In the genomic region with DNA sequence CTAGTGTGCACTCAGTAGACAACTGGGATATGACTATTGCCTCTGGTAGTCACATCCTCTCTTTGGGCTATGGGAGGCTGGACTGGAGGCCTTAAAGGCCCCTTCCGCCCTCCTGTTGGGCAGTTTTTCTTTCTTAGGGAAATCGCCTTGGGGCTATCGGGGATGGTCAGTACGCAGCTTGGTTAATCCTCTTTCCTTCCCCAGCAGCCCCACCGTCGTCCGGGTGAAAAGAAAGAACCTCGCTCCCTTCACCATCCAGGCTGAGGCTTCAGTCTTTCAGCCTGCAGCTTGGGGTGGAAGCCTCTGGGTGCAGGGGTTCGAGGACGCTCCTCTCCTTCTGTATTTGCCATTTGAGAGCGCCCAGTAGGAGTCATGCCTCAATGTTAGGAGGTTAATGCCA, we compare ENCODE assay signal across 8 cellular contexts. TPM values are rescaled to one million over a fixed set of nuclear protein-coding genes. Genes with fewer than 3 reads are reported as not detected.
A peak's percentile ranks its signal among the peaks of the same experiment; 100 is the strongest.
DNase-seq lines count a peak whose midpoint lies in the region; ATAC-seq and TF ChIP-seq lines count a peak whose summit lies in the region.

No MANE protein-coding gene starts in this region.

- 77 to 82% methylated on average over 11 of the region's 11 CpGs for WGBS in aorta, 2 donors

- H3K27me3 Mint-ChIP-seq in CD14-positive monocyte (ENCODE audit: low read depth in 3 of 3) = peaks cover 2 to 8% (median 6%) of the 10 kb centered on the region in 3 donors

- H3K36me3 ChIP-seq in duodenal mucosa (ENCODE audit: control insufficient read depth in 1 of 2, insufficient read depth in 2 of 2, low read length in 2 of 2) (no peaks in the 10 kb centered on the region), neural cell (ENCODE audit: insufficient read depth, low read length) (no peaks in the 10 kb centered on the region), aorta (ENCODE audit: control insufficient read depth in 1 of 2, insufficient read depth in 2 of 2, low read length in 1 of 2) (no peaks in the 10 kb centered on the region)

- H3K4me3 ChIP-seq in NB4 (ENCODE audit: low read depth, low read length) = peak overlapping the region; percentile 71
- H3K4me3 ChIP-seq in duodenal mucosa (ENCODE audit: low read depth in 1 of 2, low read length in 2 of 2) = peak overlapping the region; percentile 76 to 95
- H3K4me3 ChIP-seq in neural cell (ENCODE audit: low read length) = peak overlapping the region; percentile 98
- H3K4me3 ChIP-seq in aorta (ENCODE audit: low read length in 2 of 2) = peak overlapping the region in 1 of 2 donors; percentile 76

- H3K27me3 ChIP-seq in duodenal mucosa (ENCODE audit: control insufficient read depth in 1 of 2, insufficient read depth in 2 of 2, low read length in 2 of 2) = no peaks in the 10 kb centered on the region
- no peaks in the 10 kb centered on the region for H3K27me3 ChIP-seq in neural cell (ENCODE audit: insufficient read depth, low read depth, low read length)
- no peaks in the 10 kb centered on the region for H3K27me3 ChIP-seq in aorta (ENCODE audit: control insufficient read depth in 1 of 2, insufficient read depth in 2 of 2, low read length in 1 of 2)

- H3K27ac Mint-ChIP-seq in CD14-positive monocyte = peak overlapping the region in 3 of 7 donors; percentile 28 to 83 (median 46)

- H3K9me2 ChIP-seq in neural cell (ENCODE audit: insufficient read depth, low read length) = no peaks in the 10 kb centered on the region

- H3K9me3 ChIP-seq in duodenal mucosa (ENCODE audit: control insufficient read depth in 1 of 2, low read length in 2 of 2) (no peaks in the 10 kb centered on the region), neural cell (ENCODE audit: low read length) (no peaks in the 10 kb centered on the region), aorta (ENCODE audit: control insufficient read depth, low read length) (no peaks in the 10 kb centered on the region)

- no peak overlapping the region for H2AFZ ChIP-seq in neural cell (ENCODE audit: low read depth, low read length)

- H3K4me1 Mint-ChIP-seq in CD14-positive monocyte = peaks cover 36% of the 10 kb centered on the region

- peaks cover 9% of the 10 kb centered on the region for H3K79me2 ChIP-seq in neural cell (replicated peaks; ENCODE audit: insufficient read depth, low read length)

- H3K4me2 ChIP-seq in neural cell (ENCODE audit: low read length) = no peak overlapping the region

- no peak for TF ChIP-seq CTCF in CD14-positive monocyte (IDR thresholded peaks at IDR 0.05)
- no peak for TF ChIP-seq CTCF in NB4 (IDR thresholded peaks at IDR 0.05; ENCODE audit: low read depth, low read length)
- no peak for TF ChIP-seq CTCF in neural cell (IDR thresholded peaks at IDR 0.05; ENCODE audit: poor library complexity, severe bottlenecking)

- intact Hi-C loops in CD14-positive monocyte (cut with micrococcal nuclease) = no loop called here
- intact Hi-C loops in aorta (cut with DNase I) = loop anchor here (5.0 kb wide), 5 partner anchors 43 to 173 kb away; no protein-coding TSS in a partner anchor

- H4K20me1 ChIP-seq in neural cell (ENCODE audit: insufficient read depth) = no peaks in the 10 kb centered on the region

- no peak for TF ChIP-seq POLR2A in NB4 (IDR thresholded peaks at IDR 0.05; ENCODE audit: extremely low read depth, insufficient read length)

- H3K4me3 Mint-ChIP-seq in CD14-positive monocyte = peak overlapping the region; percentile 97 to 98

- H3K4me1 ChIP-seq in duodenal mucosa (ENCODE audit: control insufficient read depth in 1 of 2, insufficient read depth in 2 of 2, low read length in 2 of 2) (peaks cover 6 to 20% of the 10 kb centered on the region in 2 donors), aorta (ENCODE audit: control insufficient read depth in 1 of 2, insufficient read depth in 2 of 2, low read length in 2 of 2) (no peaks in the 10 kb centered on the region)

- peaks cover 0 to 4% (median 0%) of the 10 kb centered on the region in 7 donors for H3K9me3 Mint-ChIP-seq in CD14-positive monocyte

- DNase-seq in CD14-positive monocyte (ENCODE audit: low spot score) (no peak), NB4 (ENCODE audit: low read depth) (no peak), aorta (no peak), HT-29 (ENCODE audit: low spot score) (no peak), cerebellar cortex (ENCODE audit: low spot score) (no peak)

- H3F3A ChIP-seq in neural cell (ENCODE audit: insufficient read depth, low read length, poor library complexity, severe bottlenecking) = no peaks in the 10 kb centered on the region

- H3K36me3 Mint-ChIP-seq in CD14-positive monocyte = peaks cover 6 to 9% of the 10 kb centered on the region in 2 donors

- TF ChIP-seq EP300 in neural cell (conservative IDR thresholded peaks at IDR 0.05; ENCODE audit: poor library complexity, severe bottlenecking) = no peak

- TF ChIP-seq RAD21 in neural cell (conservative IDR thresholded peaks at IDR 0.05) = no peak

- ATAC-seq in aorta (ENCODE audit: low FRiP score) = no peak
- no peak for ATAC-seq in GM21723 (IDR thresholded peaks at IDR 0.05; ENCODE audit: unreplicated experiment)

- H3K9ac ChIP-seq in duodenal mucosa (ENCODE audit: low read depth in 1 of 2, low read length in 2 of 2) (peak overlapping the region in 1 of 2 donors; percentile 61), neural cell (ENCODE audit: low read length) (peak overlapping the region; percentile 80)

- H3K27ac ChIP-seq in duodenal mucosa (ENCODE audit: low read depth, low read length) (peak overlapping the region; percentile 39), neural cell (ENCODE audit: low read length) (no peak overlapping the region), aorta (ENCODE audit: low read depth in 1 of 2, low read length in 2 of 2) (no peak overlapping the region)

TF ChIP-seq in neural cell, 6 proteins besides CTCF, POLR2A, EP300 and RAD21:
- TF ChIP-seq MXI1 (conservative IDR thresholded peaks at IDR 0.05; ENCODE audit: poor library complexity, severe bottlenecking) (no peak), SMC3 (conservative IDR thresholded peaks at IDR 0.05; ENCODE audit: poor library complexity) (no peak), EZH2 (IDR thresholded peaks at IDR 0.05; ENCODE audit: borderline replicate concordance, insufficient read depth, low read length, poor library complexity, severe bottlenecking) (no peak), TAF1 (IDR thresholded peaks at IDR 0.05; ENCODE audit: low read depth) (no peak), POLR2AphosphoS5 (IDR thresholded peaks at IDR 0.05) (no peak)
- TF ChIP-seq, protein P1, sequence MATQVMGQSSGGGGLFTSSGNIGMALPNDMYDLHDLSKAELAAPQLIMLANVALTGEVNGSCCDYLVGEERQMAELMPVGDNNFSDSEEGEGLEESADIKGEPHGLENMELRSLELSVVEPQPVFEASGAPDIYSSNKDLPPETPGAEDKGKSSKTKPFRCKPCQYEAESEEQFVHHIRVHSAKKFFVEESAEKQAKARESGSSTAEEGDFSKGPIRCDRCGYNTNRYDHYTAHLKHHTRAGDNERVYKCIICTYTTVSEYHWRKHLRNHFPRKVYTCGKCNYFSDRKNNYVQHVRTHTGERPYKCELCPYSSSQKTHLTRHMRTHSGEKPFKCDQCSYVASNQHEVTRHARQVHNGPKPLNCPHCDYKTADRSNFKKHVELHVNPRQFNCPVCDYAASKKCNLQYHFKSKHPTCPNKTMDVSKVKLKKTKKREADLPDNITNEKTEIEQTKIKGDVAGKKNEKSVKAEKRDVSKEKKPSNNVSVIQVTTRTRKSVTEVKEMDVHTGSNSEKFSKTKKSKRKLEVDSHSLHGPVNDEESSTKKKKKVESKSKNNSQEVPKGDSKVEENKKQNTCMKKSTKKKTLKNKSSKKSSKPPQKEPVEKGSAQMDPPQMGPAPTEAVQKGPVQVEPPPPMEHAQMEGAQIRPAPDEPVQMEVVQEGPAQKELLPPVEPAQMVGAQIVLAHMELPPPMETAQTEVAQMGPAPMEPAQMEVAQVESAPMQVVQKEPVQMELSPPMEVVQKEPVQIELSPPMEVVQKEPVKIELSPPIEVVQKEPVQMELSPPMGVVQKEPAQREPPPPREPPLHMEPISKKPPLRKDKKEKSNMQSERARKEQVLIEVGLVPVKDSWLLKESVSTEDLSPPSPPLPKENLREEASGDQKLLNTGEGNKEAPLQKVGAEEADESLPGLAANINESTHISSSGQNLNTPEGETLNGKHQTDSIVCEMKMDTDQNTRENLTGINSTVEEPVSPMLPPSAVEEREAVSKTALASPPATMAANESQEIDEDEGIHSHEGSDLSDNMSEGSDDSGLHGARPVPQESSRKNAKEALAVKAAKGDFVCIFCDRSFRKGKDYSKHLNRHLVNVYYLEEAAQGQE (IDR thresholded peaks at IDR 0.05; ENCODE audit: borderline replicate concordance) = no peak

RNA-seq across cellular contexts. Expression of a gene that starts 0.7 kb away (rescaled TPM):
- polyA plus RNA-seq in CD14-positive monocyte = 10 to 100 TPM; 19.0 to 20.5 TPM
- polyA plus RNA-seq in neural cell = 16.6 and 17.6 TPM in 2 replicates
- 38.7 and 39.5 TPM in 2 replicates for polyA minus RNA-seq in neural cell
- 100 to 1,000 TPM in 1 of 2 donors, 10 to 100 TPM in 1; 80.3 to 140 TPM for total RNA-seq in aorta
- polyA plus RNA-seq in aorta = 10 to 100 TPM; 11.8 to 20.5 TPM
- total RNA-seq in HT-29 (2014; rRNA removed; shearing (Covaris generic)) = 1.9 and 4.2 TPM in 2 replicates

Comparison
In these comparisons a context has a peak if more than half of its experiments do, and no peak if none do; other contexts are left out.
1. intact Hi-C loops: an anchor here in aorta (5.0 kb wide); none called in CD14-positive monocyte.